ENCODE assay signal across 9 cellular contexts in genomic region chr12:120457133-120457532, GRCh38. TPM values are rescaled to one million over a fixed set of nuclear protein-coding genes. Genes with fewer than 3 reads are reported as not detected.
DNase-seq lines count a peak whose midpoint lies in the region; ATAC-seq, FAIRE-seq and TF ChIP-seq lines count a peak whose summit lies in the region.
"Had no signal": no experiment of that assay in that cellular context is flagged by ENCODE, and none has a peak within 500 bp of the region (broad histone marks: within the 10 kb centered on the region; RNA-seq: fewer than 3 reads in every experiment).

No MANE protein-coding gene starts in this region.

- H3K9me2 ChIP-seq in GM23338 (ENCODE audit: insufficient read depth): no peaks in the 10 kb centered on the region

- H4K20me1 ChIP-seq in GM23338 (replicated peaks; ENCODE audit: insufficient read depth) (peaks cover 51% of the 10 kb centered on the region), keratinocyte (ENCODE audit: control insufficient read depth, extremely low read depth, insufficient read depth, low read length) (peaks cover 9% of the 10 kb centered on the region)

- POLR2A ChIA-PET in CD4-positive, alpha-beta T cell (lab: Charles Lee): interaction anchor here (0.8 to 1.7 kb wide), 2 partner anchors 12 to 20 kb away, joined by 3 to 6 read pairs; no protein-coding TSS in a partner anchor

- intact Hi-C loops in CD4-positive, alpha-beta T cell (cut with DNase I, micrococcal nuclease): no loop called here
- intact Hi-C loops in ovary (cut with DNase I): no loop called here

- H2AFZ ChIP-seq in GM23338 (no peak overlapping the region), keratinocyte (ENCODE audit: control insufficient read depth, low read length) (no peak overlapping the region)

- TF ChIP-seq EP300 in ovary (IDR thresholded peaks at IDR 0.05): no peak

- H3K9ac ChIP-seq in keratinocyte (ENCODE audit: control insufficient read depth, extremely low read depth, insufficient read depth, low read length): no peak overlapping the region

- no peak overlapping the region for H3K27ac Mint-ChIP-seq in CD4-positive, alpha-beta T cell
- no peak overlapping the region for H3K27ac Mint-ChIP-seq in GM23338

- no peak for DNase-seq in CD4-positive, alpha-beta T cell
- DNase-seq in GM23338 (ENCODE audit: low spot score) (peak; percentile 82), WERI-Rb-1 (no peak), keratinocyte (ENCODE audit: low read depth, low spot score) (no peak), NCI-H146 treated with DMSO at 0.1 percent for 48 hours (lab: John Stamatoyannopoulos, UW; ENCODE audit: unreplicated experiment) (no peak), ovary (no peak), NCI-H1048 (lab: John Stamatoyannopoulos, UW) (no peak)

- TF ChIP-seq POLR2A in ovary (IDR thresholded peaks at IDR 0.05): no peak

- H3K36me3 Mint-ChIP-seq in CD4-positive, alpha-beta T cell (ENCODE audit: low read depth): peaks cover 74% of the 10 kb centered on the region
- H3K36me3 Mint-ChIP-seq in GM23338 (ENCODE audit: low read depth): peaks cover 78% of the 10 kb centered on the region

- ATAC-seq in CD4-positive, alpha-beta T cell (ENCODE audit: poor library complexity): no peak
- peak; percentile 79 for ATAC-seq in GM23338
- no peak for ATAC-seq in GM21447 (IDR thresholded peaks at IDR 0.05; ENCODE audit: unreplicated experiment)
- ATAC-seq: sciatic nerve had no signal

- dilution Hi-C loops in keratinocyte (cut with MboI; ENCODE audit: extremely low pct_ligation_motif_present, low sequenced_read_pairs): no loop called here

- no peaks in the 10 kb centered on the region for H3K9me3 Mint-ChIP-seq in CD4-positive, alpha-beta T cell
- H3K9me3 Mint-ChIP-seq in GM23338: no peaks in the 10 kb centered on the region

- peak; percentile 14 for TF ChIP-seq CTCF in CD4-positive, alpha-beta T cell (IDR thresholded peaks at IDR 0.05)
- TF ChIP-seq CTCF in GM23338 (conservative IDR thresholded peaks at IDR 0.05; ENCODE audit: low read depth in 2 of 2) (peak; percentile 65 to 72), WERI-Rb-1 (IDR thresholded peaks at IDR 0.05; ENCODE audit: low read depth, low read length) (peak; percentile 60), keratinocyte (optimal IDR thresholded peaks at IDR 0.05 in 1 of 3, IDR thresholded peaks at IDR 0.05 in 1 of 3, conservative IDR thresholded peaks at IDR 0.05 in 1 of 3; ENCODE audit: extremely low read depth in 1 of 3, insufficient read depth in 2 of 3, low read length in 3 of 3) (peak; percentile 12 to 45 (median 44)), ovary (IDR thresholded peaks at IDR 0.05) (no peak)

- H3K27me3 ChIP-seq in CD4-positive, alpha-beta T cell (ENCODE audit: control insufficient read depth, insufficient read depth, low read length): no peaks in the 10 kb centered on the region
- H3K27me3 ChIP-seq in GM23338 (ENCODE audit: insufficient read depth) (no peaks in the 10 kb centered on the region), WERI-Rb-1 (ENCODE audit: insufficient read depth, low read depth, severe bottlenecking) (no peaks in the 10 kb centered on the region), keratinocyte (ENCODE audit: control insufficient read depth, extremely low read depth, insufficient read depth, low read length) (no peaks in the 10 kb centered on the region), ovary (no peaks in the 10 kb centered on the region)

- H3K9me1 ChIP-seq in keratinocyte (ENCODE audit: control insufficient read depth, extremely low read depth, insufficient read depth, low read length): no peaks in the 10 kb centered on the region

- CTCF ChIA-PET in CD4-positive, alpha-beta T cell (lab: Charles Lee): interaction anchor here (0.6 to 3.9 kb wide), 4 partner anchors 8 to 78 kb away, joined by 3 to 10 read pairs (median 4); partner anchors contain the start of gene SRSF9

- no peaks in the 10 kb centered on the region; the same call in 1 of the 2 replicates for H3K79me2 ChIP-seq in GM23338 (replicated peaks; ENCODE audit: insufficient read depth)
- peaks cover 6% of the 10 kb centered on the region for H3K79me2 ChIP-seq in keratinocyte (ENCODE audit: control insufficient read depth, insufficient read depth, low read length)

- FAIRE-seq in keratinocyte (lab: Jason Lieb, UNC): no peak

- no peak overlapping the region for H3K4me3 Mint-ChIP-seq in CD4-positive, alpha-beta T cell
- H3K4me3 Mint-ChIP-seq in GM23338: no peak overlapping the region

- H3K4me1 Mint-ChIP-seq in CD4-positive, alpha-beta T cell (ENCODE audit: low read depth): peaks cover 4% of the 10 kb centered on the region
- H3K4me1 Mint-ChIP-seq in GM23338: no peaks in the 10 kb centered on the region

- H3K4me3 ChIP-seq in GM23338 (no peak overlapping the region), WERI-Rb-1 (ENCODE audit: low read depth, low read length) (no peak overlapping the region), keratinocyte (ENCODE audit: control insufficient read depth in 2 of 3, extremely low read depth in 1 of 3, insufficient read depth in 2 of 3, low read depth in 1 of 3, low read length in 3 of 3) (no peak overlapping the region), ovary (no peak overlapping the region)

- H3K27ac ChIP-seq in CD4-positive, alpha-beta T cell (ENCODE audit: low read depth, low read length): no peak overlapping the region
- H3K27ac ChIP-seq in GM23338 (ENCODE audit: low read depth) (0 out of 2 replicates have a peak overlapping the region, but pooled peaks have one; percentile 4), WERI-Rb-1 (no peak overlapping the region), keratinocyte (ENCODE audit: control insufficient read depth, insufficient read depth, low read length) (no peak overlapping the region), ovary (no peak overlapping the region)

- H3K9me3 ChIP-seq in CD4-positive, alpha-beta T cell (ENCODE audit: control insufficient read depth, low read length): no peaks in the 10 kb centered on the region
- H3K9me3 ChIP-seq in WERI-Rb-1 (ENCODE audit: severe bottlenecking): no peaks in the 10 kb centered on the region
- H3K9me3 ChIP-seq in keratinocyte (ENCODE audit: control insufficient read depth, low read depth, low read length): no peaks in the 10 kb centered on the region
- no peaks in the 10 kb centered on the region for H3K9me3 ChIP-seq in ovary

- 61 to 63% (median 62%) methylated on average over 6 of the region's 6 CpGs for WGBS in ovary, 3 donors

- H3F3A ChIP-seq in GM23338 (replicated peaks; ENCODE audit: low read depth): peaks cover 27% of the 10 kb centered on the region

- no peaks in the 10 kb centered on the region for H3K4me1 ChIP-seq in GM23338 (ENCODE audit: insufficient read depth)
- no peaks in the 10 kb centered on the region for H3K4me1 ChIP-seq in keratinocyte (ENCODE audit: control insufficient read depth, extremely low read depth, insufficient read depth, low read length)
- H3K4me1 ChIP-seq in ovary (ENCODE audit: insufficient read depth): no peaks in the 10 kb centered on the region

- H3K36me3 ChIP-seq in GM23338 (ENCODE audit: insufficient read depth) (peaks cover 43% of the 10 kb centered on the region), WERI-Rb-1 (peaks cover 97% of the 10 kb centered on the region), keratinocyte (ENCODE audit: control insufficient read depth in 2 of 2, extremely low read depth in 1 of 2, insufficient read depth in 2 of 2, low read length in 2 of 2) (peaks cover 27 to 37% of the 10 kb centered on the region in 2 experiments), ovary (no peaks in the 10 kb centered on the region)

- no peaks in the 10 kb centered on the region for H3K27me3 Mint-ChIP-seq in CD4-positive, alpha-beta T cell
- peaks cover 12% of the 10 kb centered on the region for H3K27me3 Mint-ChIP-seq in GM23338 (ENCODE audit: insufficient read depth, low read depth, poor library complexity)

- H3K4me2 ChIP-seq in GM23338: no peak overlapping the region
- H3K4me2 ChIP-seq in keratinocyte (ENCODE audit: control insufficient read depth, extremely low read depth, insufficient read depth, low read depth, low read length): no peak overlapping the region

RNA-seq across cellular contexts. Expression of gene GATC, which starts 10.9 kb away (rescaled TPM):
- 10 to 100 TPM; 18.6 to 19.4 TPM for total RNA-seq in CD4-positive, alpha-beta T cell
- 16.7 and 18.5 TPM in 2 replicates for total RNA-seq in GM23338 (2014; rRNA removed; shearing (Covaris generic))
- polyA plus RNA-seq in GM23338 (2016; fragmentation: Nextera tagmentation; extraction: Ambion mirVana) (14.9 and 20.1 TPM in 2 replicates), keratinocyte (14.7 to 22.4 TPM (median 19.2 TPM) in 3 replicates), ovary (10 to 100 TPM; 11.9 to 32.4 TPM)
- 10.1 TPM for polyA plus RNA-seq in keratinocyte (2011; ENCODE audit: low read depth)
- 14.1 and 22.7 TPM in 2 replicates for polyA plus RNA-seq in keratinocyte (2011; cell fraction: cytosol; rRNA removed)
- polyA plus RNA-seq in keratinocyte (2011; cell fraction: nucleus; rRNA removed): 14.3 and 19.4 TPM in 2 replicates
- 10.9 and 12.7 TPM in 2 replicates for polyA plus RNA-seq in keratinocyte (2012; ENCODE audit: low replicate concordance)
- 12.0 to 41.1 TPM (median 14.0 TPM) in 3 replicates for polyA minus RNA-seq in keratinocyte
- polyA minus RNA-seq in keratinocyte (2011; cell fraction: cytosol; rRNA and poly(A)+ RNA removed): 10.4 TPM
- polyA minus RNA-seq in keratinocyte (2011; cell fraction: nucleus; rRNA and poly(A)+ RNA removed): 5.2 and 14.7 TPM in 2 replicates
- total RNA-seq in ovary: 10 to 100 TPM; 14.2 to 34.7 (median 19.4) TPM

RNA-seq across cellular contexts. Expression of gene TRIAP1, which starts 10.9 kb away (rescaled TPM):
- 10 to 100 TPM; 33.0 to 34.3 TPM for total RNA-seq in CD4-positive, alpha-beta T cell
- 53.4 and 61.8 TPM in 2 replicates for total RNA-seq in GM23338 (2014; rRNA removed; shearing (Covaris generic))
- polyA plus RNA-seq in GM23338 (2016; fragmentation: Nextera tagmentation; extraction: Ambion mirVana) (94.0 and 94.2 TPM in 2 replicates), keratinocyte (37.3 to 71.1 TPM (median 46.7 TPM) in 3 replicates), ovary (10 to 100 TPM; 15.3 to 18.5 TPM)
- polyA plus RNA-seq in keratinocyte (2011; ENCODE audit: low read depth): 41.6 TPM
- polyA plus RNA-seq in keratinocyte (2011; cell fraction: cytosol; rRNA removed): 44.6 and 82.5 TPM in 2 replicates
- 16.5 and 23.3 TPM in 2 replicates for polyA plus RNA-seq in keratinocyte (2011; cell fraction: nucleus; rRNA removed)
- 51.1 and 90.3 TPM in 2 replicates for polyA plus RNA-seq in keratinocyte (2012; ENCODE audit: low replicate concordance)
- 1.9 to 18.9 TPM (median 10.4 TPM) in 3 replicates for polyA minus RNA-seq in keratinocyte
- 24.0 TPM for polyA minus RNA-seq in keratinocyte (2011; cell fraction: cytosol; rRNA and poly(A)+ RNA removed)
- polyA minus RNA-seq in keratinocyte (2011; cell fraction: nucleus; rRNA and poly(A)+ RNA removed): 5.1 and 6.7 TPM in 2 replicates
- total RNA-seq in ovary: 10 to 100 TPM in 4 of 7 donors, 1 to 10 TPM in 3; 8.1 to 14.7 (median 11.4) TPM

RNA-seq across cellular contexts. Expression of gene SRSF9, which starts 12.4 kb away (rescaled TPM):
- 100 to 1,000 TPM; 124 TPM for total RNA-seq in CD4-positive, alpha-beta T cell
- total RNA-seq in GM23338 (2014; rRNA removed; shearing (Covaris generic)): 202 and 250 TPM in 2 replicates
- polyA plus RNA-seq in GM23338 (2016; fragmentation: Nextera tagmentation; extraction: Ambion mirVana): 436 and 481 TPM in 2 replicates
- 108 to 175 TPM (median 159 TPM) in 3 replicates for polyA plus RNA-seq in keratinocyte
- polyA plus RNA-seq in keratinocyte (2011; ENCODE audit: low read depth): 143 TPM
- 131 and 134 TPM in 2 replicates for polyA plus RNA-seq in keratinocyte (2011; cell fraction: cytosol; rRNA removed)
- 91.1 and 124 TPM in 2 replicates for polyA plus RNA-seq in keratinocyte (2011; cell fraction: nucleus; rRNA removed)
- polyA plus RNA-seq in keratinocyte (2012; ENCODE audit: low replicate concordance): 145 and 189 TPM in 2 replicates
- polyA minus RNA-seq in keratinocyte: 41.8 to 67.7 TPM (median 43.1 TPM) in 3 replicates
- polyA minus RNA-seq in keratinocyte (2011; cell fraction: cytosol; rRNA and poly(A)+ RNA removed): 142 TPM
- polyA minus RNA-seq in keratinocyte (2011; cell fraction: nucleus; rRNA and poly(A)+ RNA removed): 18.4 and 23.5 TPM in 2 replicates
- total RNA-seq in ovary: 100 to 1,000 TPM in 5 of 7 donors, 10 to 100 TPM in 2; 53.8 to 141 (median 124) TPM
- polyA plus RNA-seq in ovary: 100 to 1,000 TPM; 106 to 129 TPM

RNA-seq across cellular contexts. Expression of gene COX6A1, which starts 19.2 kb away (rescaled TPM):
- 100 to 1,000 TPM; 112 to 116 TPM for total RNA-seq in CD4-positive, alpha-beta T cell
- total RNA-seq in GM23338 (2014; rRNA removed; shearing (Covaris generic)): 393 and 422 TPM in 2 replicates
- polyA plus RNA-seq in GM23338 (2016; fragmentation: Nextera tagmentation; extraction: Ambion mirVana): 1,484 and 1,643 TPM in 2 replicates
- polyA plus RNA-seq in keratinocyte: 584 to 976 TPM (median 663 TPM) in 3 replicates
- 206 TPM for polyA plus RNA-seq in keratinocyte (2011; ENCODE audit: low read depth)
- 447 and 487 TPM in 2 replicates for polyA plus RNA-seq in keratinocyte (2011; cell fraction: cytosol; rRNA removed)
- 810 and 833 TPM in 2 replicates for polyA plus RNA-seq in keratinocyte (2011; cell fraction: nucleus; rRNA removed)
- polyA plus RNA-seq in keratinocyte (2012; ENCODE audit: low replicate concordance): 607 and 624 TPM in 2 replicates
- 243 to 392 TPM (median 319 TPM) in 3 replicates for polyA minus RNA-seq in keratinocyte
- 450 TPM for polyA minus RNA-seq in keratinocyte (2011; cell fraction: cytosol; rRNA and poly(A)+ RNA removed)
- polyA minus RNA-seq in keratinocyte (2011; cell fraction: nucleus; rRNA and poly(A)+ RNA removed): 189 and 227 TPM in 2 replicates
- 100 to 1,000 TPM; 182 to 633 (median 196) TPM for total RNA-seq in ovary
- polyA plus RNA-seq in ovary: 100 to 1,000 TPM; 366 to 474 TPM

RNA-seq across cellular contexts. Expression of gene DYNLL1, which starts 38.8 kb away (rescaled TPM):
- total RNA-seq in CD4-positive, alpha-beta T cell: 10 to 100 TPM; 23.6 to 24.5 TPM
- total RNA-seq in GM23338 (2014; rRNA removed; shearing (Covaris generic)): 310 and 313 TPM in 2 replicates
- 833 and 868 TPM in 2 replicates for polyA plus RNA-seq in GM23338 (2016; fragmentation: Nextera tagmentation; extraction: Ambion mirVana)
- polyA plus RNA-seq in keratinocyte: 636 to 744 TPM (median 716 TPM) in 3 replicates
- polyA plus RNA-seq in keratinocyte (2011; ENCODE audit: low read depth): 930 TPM
- 714 and 1,036 TPM in 2 replicates for polyA plus RNA-seq in keratinocyte (2011; cell fraction: cytosol; rRNA removed)
- 242 and 323 TPM in 2 replicates for polyA plus RNA-seq in keratinocyte (2011; cell fraction: nucleus; rRNA removed)
- 789 and 1,036 TPM in 2 replicates for polyA plus RNA-seq in keratinocyte (2012; ENCODE audit: low replicate concordance)
- polyA minus RNA-seq in keratinocyte: 151 to 237 TPM (median 177 TPM) in 3 replicates
- 253 TPM for polyA minus RNA-seq in keratinocyte (2011; cell fraction: cytosol; rRNA and poly(A)+ RNA removed)
- polyA minus RNA-seq in keratinocyte (2011; cell fraction: nucleus; rRNA and poly(A)+ RNA removed): 42.6 and 45.2 TPM in 2 replicates
- total RNA-seq in ovary: 100 to 1,000 TPM in 6 of 7 donors, 10 to 100 TPM in 1; 92.9 to 317 (median 256) TPM
- 100 to 1,000 TPM; 249 to 522 TPM for polyA plus RNA-seq in ovary

Comparison
In these comparisons a context has a peak if more than half of its experiments do, and no peak if none do; other contexts are left out.
1. CTCF ChIP-seq: peak in CD4-positive, alpha-beta T cell (single experiment), GM23338 (2 of 2), WERI-Rb-1 (single experiment) and keratinocyte (3 of 3); none in ovary (0 of 3).